8 cellular contexts compared by ENCODE assay signal in the genomic region with DNA sequence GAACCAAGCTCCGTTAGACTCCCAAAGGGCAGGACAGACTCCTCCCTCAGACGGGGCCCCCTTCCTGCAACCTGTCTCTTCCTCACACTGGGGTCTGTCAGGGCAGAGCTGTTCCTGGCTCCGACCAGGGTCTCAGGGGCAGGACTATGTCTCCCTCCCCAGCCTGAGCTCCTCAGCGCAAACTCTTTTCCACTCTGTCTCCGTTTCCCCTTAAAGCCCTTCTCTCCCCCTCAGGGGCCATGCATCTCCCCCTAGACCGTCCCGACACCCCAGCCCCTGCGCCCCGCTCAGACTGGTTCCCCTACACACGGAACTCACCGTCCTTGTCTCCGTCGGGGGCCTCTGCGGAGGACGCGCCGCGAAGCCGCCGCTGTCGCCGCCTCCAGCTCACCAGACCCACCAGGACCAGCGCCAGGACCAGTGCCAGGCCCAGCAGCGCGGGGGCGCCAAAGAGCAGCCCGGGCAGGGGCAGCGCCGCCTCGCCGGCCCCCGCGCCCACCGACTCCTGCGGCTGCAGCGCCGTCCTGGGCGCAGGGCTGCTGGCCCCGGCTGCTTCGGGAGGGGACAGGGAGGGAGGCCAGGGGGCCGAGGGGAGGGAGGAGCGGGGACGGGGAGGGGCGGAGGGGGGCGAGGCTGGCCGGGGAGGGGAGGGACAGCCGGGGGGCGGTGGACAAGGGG. TPM values are rescaled to one million over a fixed set of nuclear protein-coding genes. Genes with fewer than 3 reads are reported as not detected.
DNase-seq lines count a peak whose midpoint lies in the region; ATAC-seq, FAIRE-seq and TF ChIP-seq lines count a peak whose summit lies in the region.

No MANE protein-coding gene starts in this region.

- DNase-seq in GM03348 (ENCODE audit: low spot score) (peak; percentile 82), Peyer's patch (peak; percentile 82 to 92 (median 83)), activated gamma-delta T cell treated with Interleukin-2 at 50 U/mL for 16 hours (peak; percentile 71), left cardiac atrium (peak; percentile 59), small intestine (peak; percentile 50), hepatic stellate cell (ENCODE audit: low spot score) (no peak)

- H3K27me3 ChIP-seq in Peyer's patch (peaks cover 0 to 13% of the 10 kb centered on the region in 2 donors), small intestine (ENCODE audit: control insufficient read depth in 2 of 2, insufficient read depth in 2 of 2, low read length in 2 of 2) (peaks cover 0 to 7% of the 10 kb centered on the region in 2 donors)

- ATAC-seq in HG02798 (IDR thresholded peaks at IDR 0.05; ENCODE audit: poor library complexity, unreplicated experiment) (peak; percentile 47), left cardiac atrium (peak; percentile 70 to 71), GM21447 (IDR thresholded peaks at IDR 0.05; ENCODE audit: unreplicated experiment) (no peak)

- H3K27ac ChIP-seq in Peyer's patch = peak overlapping the region in 3 of 4 donors; percentile 39 to 100 (median 95)
- no peak overlapping the region for H3K27ac ChIP-seq in small intestine (ENCODE audit: low read depth in 1 of 2, low read length in 1 of 2)

- 2 to 4% (median 3%) methylated on average over 33 to 46 of the region's 48 CpGs for WGBS in small intestine, 3 donors

- H3K36me3 ChIP-seq in Peyer's patch = no peaks in the 10 kb centered on the region
- no peaks in the 10 kb centered on the region for H3K36me3 ChIP-seq in small intestine (ENCODE audit: control insufficient read depth in 2 of 2, insufficient read depth in 2 of 2, low read length in 2 of 2)

- H3K4me3 ChIP-seq in Peyer's patch = peak overlapping the region; percentile 65 to 93 (median 70)
- H3K4me3 ChIP-seq in small intestine (ENCODE audit: low read depth in 1 of 2, low read length in 2 of 2) = peak overlapping the region; percentile 45 to 63

- TF ChIP-seq POLR2A in Peyer's patch (IDR thresholded peaks at IDR 0.05) = no peak

- H3K9me3 ChIP-seq in Peyer's patch (no peaks in the 10 kb centered on the region), small intestine (ENCODE audit: control insufficient read depth, low read depth) (no peaks in the 10 kb centered on the region)

- H3K4me1 ChIP-seq in Peyer's patch = peaks cover 0 to 38% (median 13%) of the 10 kb centered on the region in 4 donors
- H3K4me1 ChIP-seq in small intestine (ENCODE audit: control insufficient read depth in 2 of 2, insufficient read depth in 1 of 2, low read depth in 1 of 2, low read length in 1 of 2) = peaks cover 2% of the 10 kb centered on the region in 2 donors

- peak; percentile 71 to 97 (median 86) for TF ChIP-seq CTCF in Peyer's patch (IDR thresholded peaks at IDR 0.05)

- intact Hi-C loops in left cardiac atrium (cut with DNase I) = loop anchor here in 1 of 2 donors (10.0 kb wide), 1 partner anchor 221 kb away; no protein-coding TSS in a partner anchor

- FAIRE-seq in small intestine (lab: Jason Lieb, UNC) = no peak

RNA-seq across cellular contexts. Expression of gene TNFRSF13C, which starts 0.7 kb away (rescaled TPM):
- total RNA-seq in Peyer's patch = 10 to 100 TPM in 1 of 4 donors, 1 to 10 TPM in 2, under 1 TPM in 1; 0.35 to 52.8 (median 3.2) TPM
- total RNA-seq in left cardiac atrium = under 1 TPM; 0.29 to 0.44 TPM
- 1 to 10 TPM in 1 of 3 donors, under 1 TPM in 1, not detected in 1; 0.54 to 1.3 TPM for polyA plus RNA-seq in small intestine

RNA-seq across cellular contexts. Expression of gene SHISA8, which starts 11.0 kb away (rescaled TPM):
- total RNA-seq in Peyer's patch (not detected), left cardiac atrium (1 to 10 TPM; 1.1 to 3.3 TPM)
- under 1 TPM in 1 of 3 donors, not detected in 2; 0.04 TPM for polyA plus RNA-seq in small intestine

RNA-seq across cellular contexts. Expression of gene CENPM, which starts 21.0 kb away (rescaled TPM):
- total RNA-seq in Peyer's patch (10 to 100 TPM; 14.2 to 71.0 (median 17.8) TPM), left cardiac atrium (1 to 10 TPM in 1 of 2 donors, under 1 TPM in 1; 0.79 to 2.0 TPM)
- 10 to 100 TPM in 1 of 3 donors, 1 to 10 TPM in 2; 2.2 to 42.0 (median 4.7) TPM for polyA plus RNA-seq in small intestine

RNA-seq across cellular contexts. Expression of gene SEPTIN3, which starts 43.3 kb away (rescaled TPM):
- total RNA-seq in Peyer's patch (not detected), left cardiac atrium (under 1 TPM; 0.09 to 0.24 TPM)
- polyA plus RNA-seq in small intestine = 1 to 10 TPM in 1 of 3 donors, under 1 TPM in 1, not detected in 1; 0.81 to 1.2 TPM

Comparison
In these comparisons a context has a peak if more than half of its experiments do, and no peak if none do; other contexts are left out.
1. H3K27ac ChIP-seq: peak in Peyer's patch (3 of 4); none in small intestine (0 of 2).
2. RNA of gene CENPM, which starts 21.0 kb away (total RNA-seq): 14.2 to 71.0 TPM in Peyer's patch; 0.79 to 2.0 TPM in left cardiac atrium; every median in the first group is over 4 times any median in the second.